ENCODE assay signal across 33 cellular contexts in genomic region chr5:110017854-110018253, GRCh38.
"Had no signal": no experiment of that assay in that cellular context is flagged by ENCODE, and none has a peak within 500 bp of the region (broad histone marks: within the 10 kb centered on the region; RNA-seq: fewer than 3 reads in every experiment).

No MANE protein-coding gene starts in this region.

- H3K4me1 Mint-ChIP-seq: activated CD4-positive, alpha-beta T cell treated with anti-CD3 and anti-CD28 coated beads for 36 hours; activated CD4-positive, alpha-beta T cell treated with anti-CD3 and anti-CD28 coated beads, Interleukin-2, amount 10 ng/mL, durations not matched to agents 24 days and 14 days; activated CD8-positive, alpha-beta memory T cell treated with anti-CD3 and anti-CD28 coated beads, Interleukin-2, amount 10 ng/mL, durations not matched to agents 7 days and 5 days; central memory CD8-positive, alpha-beta T cell; endodermal cell; T-helper 17 cell had no signal

- H3K27ac ChIP-seq: brain microvascular endothelial cell, coronary artery, dorsolateral prefrontal cortex had no signal

- DNase-seq: activated CD4-positive, alpha-beta memory T cell treated with anti-CD3 and anti-CD28 coated beads for 36 hours; activated CD4-positive, alpha-beta T cell treated with anti-CD3 and anti-CD28 coated beads for 36 hours; activated CD4-positive, alpha-beta T cell treated with anti-CD3 and anti-CD28 coated beads, Interleukin-2, amount 10 ng/mL, durations not matched to agents 24 days and 14 days; activated CD4-positive, CD25-positive, alpha-beta regulatory T cell; activated CD4-positive, CD25-positive, alpha-beta regulatory T cell treated with anti-CD3 and anti-CD28 coated beads, Interleukin-2, amount 50 U/mL, for 72 hours; activated CD8-positive, alpha-beta memory T cell treated with anti-CD3 and anti-CD28 coated beads, Interleukin-2, amount 10 ng/mL, durations not matched to agents 7 days and 5 days; activated CD8-positive, alpha-beta memory T cell treated with anti-CD3 and anti-CD28 coated beads, Interleukin-2, amount 50 U/mL, for 4 hours; activated CD8-positive, alpha-beta T cell treated with anti-CD3 and anti-CD28 coated beads, Interleukin-2, amount 10 ng/mL, durations not matched to agents 7 days and 5 days; activated effector memory CD4-positive, alpha-beta T cell treated with anti-CD3 and anti-CD28 coated beads, Interleukin-2, amount 50 U/mL, for 16 hours; activated naive CD4-positive, alpha-beta T cell treated with anti-CD3 and anti-CD28 coated beads for 36 hours; activated T-cell treated with anti-CD3 and anti-CD28 coated beads, Interleukin-2, amount 50 U/mL, for 1 hour; activated T-cell treated with anti-CD3 and anti-CD28 coated beads, Interleukin-2, amount 50 U/mL, for 48 hours; amniotic stem cell; anterior cingulate cortex; brain microvascular endothelial cell; dorsolateral prefrontal cortex; effector memory CD4-positive, alpha-beta T cell; endodermal cell; foreskin fibroblast; T-helper 1 cell; T-helper 17 cell; T1000 had no signal

- H3K4me3 Mint-ChIP-seq: activated CD4-positive, alpha-beta memory T cell treated with anti-CD3 and anti-CD28 coated beads for 36 hours; activated CD4-positive, alpha-beta T cell treated with anti-CD3 and anti-CD28 coated beads for 36 hours; activated CD4-positive, alpha-beta T cell treated with anti-CD3 and anti-CD28 coated beads, Interleukin-2, amount 10 ng/mL, durations not matched to agents 24 days and 14 days; activated CD8-positive, alpha-beta memory T cell treated with anti-CD3 and anti-CD28 coated beads, Interleukin-2, amount 10 ng/mL, durations not matched to agents 7 days and 5 days; activated CD8-positive, alpha-beta T cell treated with anti-CD3 and anti-CD28 coated beads, Interleukin-2, amount 10 ng/mL, durations not matched to agents 7 days and 5 days; activated naive CD4-positive, alpha-beta T cell treated with anti-CD3 and anti-CD28 coated beads for 36 hours; activated naive CD8-positive, alpha-beta T cell; activated T-helper 1 cell treated with anti-CD3 and anti-CD28 coated beads, Interleukin-12 subunit alpha, Interleukin-12 subunit beta, Interleukin-2, Interleukin-4 antibody, amounts not matched to agents 30 ng/mL and 10 ng/mL and 1 ng/mL, durations not matched to agents 14 hours and 24 hours and 36 hours; central memory CD8-positive, alpha-beta T cell; dendritic cell treated with granulocyte-macrophage colony-stimulating factor and Interleukin-4, amounts not matched to agents 40 ng/mL and 50 ng/mL, for 4 days; endodermal cell; T-helper 17 cell; T-helper 2 cell treated with Interferon-gamma antibody and Interleukin-4, amounts not matched to agents 5 μg/mL and 100 μg/mL, for 36 hours had no signal

- H3K4me3 ChIP-seq: coronary artery, dorsolateral prefrontal cortex had no signal

- H3K27me3 ChIP-seq: brain microvascular endothelial cell had no signal

- H3K9me3 Mint-ChIP-seq: activated CD4-positive, alpha-beta memory T cell treated with anti-CD3 and anti-CD28 coated beads for 36 hours; activated naive CD4-positive, alpha-beta T cell treated with anti-CD3 and anti-CD28 coated beads for 36 hours; central memory CD8-positive, alpha-beta T cell; T-helper 2 cell treated with Interferon-gamma antibody and Interleukin-4, amounts not matched to agents 5 μg/mL and 100 μg/mL, for 36 hours had no signal

- H3K36me3 ChIP-seq: brain microvascular endothelial cell had no signal

- H3K36me3 Mint-ChIP-seq: activated CD8-positive, alpha-beta memory T cell treated with anti-CD3 and anti-CD28 coated beads, Interleukin-2, amount 10 ng/mL, durations not matched to agents 7 days and 5 days had no signal

- ATAC-seq: activated CD4-positive, alpha-beta T cell treated with anti-CD3 and anti-CD28 coated beads for 36 hours; activated CD8-positive, alpha-beta memory T cell treated with anti-CD3 and anti-CD28 coated beads, Interleukin-2, amount 10 ng/mL, durations not matched to agents 7 days and 5 days; activated CD8-positive, alpha-beta T cell treated with anti-CD3 and anti-CD28 coated beads, Interleukin-2, amount 10 ng/mL, durations not matched to agents 7 days and 5 days; esophagus mucosa; T-helper 17 cell had no signal

- H3K27ac Mint-ChIP-seq: activated CD4-positive, alpha-beta memory T cell treated with anti-CD3 and anti-CD28 coated beads for 36 hours; activated CD4-positive, alpha-beta T cell treated with anti-CD3 and anti-CD28 coated beads for 36 hours; activated CD4-positive, alpha-beta T cell treated with anti-CD3 and anti-CD28 coated beads, Interleukin-2, amount 10 ng/mL, durations not matched to agents 24 days and 14 days; activated CD8-positive, alpha-beta memory T cell treated with anti-CD3 and anti-CD28 coated beads, Interleukin-2, amount 10 ng/mL, durations not matched to agents 7 days and 5 days; activated CD8-positive, alpha-beta T cell treated with anti-CD3 and anti-CD28 coated beads, Interleukin-2, amount 10 ng/mL, durations not matched to agents 7 days and 5 days; activated naive CD4-positive, alpha-beta T cell treated with anti-CD3 and anti-CD28 coated beads for 36 hours; activated naive CD8-positive, alpha-beta T cell; activated T-helper 1 cell treated with anti-CD3 and anti-CD28 coated beads, Interleukin-12 subunit alpha, Interleukin-12 subunit beta, Interleukin-2, Interleukin-4 antibody, amounts not matched to agents 30 ng/mL and 10 ng/mL and 1 ng/mL, durations not matched to agents 14 hours and 24 hours and 36 hours; activated T-helper 2 cell treated with anti-CD3 and anti-CD28 coated beads, Interferon-gamma antibody, Interleukin-2, Interleukin-4, amounts not matched to agents 10 μg/mL and 5 μg/mL and 100 μg/mL, durations not matched to agents 14 hours and 24 hours and 36 hours; dendritic cell treated with granulocyte-macrophage colony-stimulating factor and Interleukin-4, amounts not matched to agents 40 ng/mL and 50 ng/mL, for 4 days; endodermal cell; T-helper 17 cell; T-helper 2 cell treated with Interferon-gamma antibody and Interleukin-4, amounts not matched to agents 5 μg/mL and 100 μg/mL, for 36 hours had no signal

- H3K27me3 Mint-ChIP-seq: activated CD4-positive, alpha-beta T cell treated with anti-CD3 and anti-CD28 coated beads, Interleukin-2, amount 10 ng/mL, durations not matched to agents 24 days and 14 days; activated naive CD8-positive, alpha-beta T cell; T-helper 17 cell had no signal

- FAIRE-seq: astrocyte, bronchial epithelial cell, frontal cortex had no signal
